ENCODE assay signal across 12 cellular contexts in the genomic region with DNA sequence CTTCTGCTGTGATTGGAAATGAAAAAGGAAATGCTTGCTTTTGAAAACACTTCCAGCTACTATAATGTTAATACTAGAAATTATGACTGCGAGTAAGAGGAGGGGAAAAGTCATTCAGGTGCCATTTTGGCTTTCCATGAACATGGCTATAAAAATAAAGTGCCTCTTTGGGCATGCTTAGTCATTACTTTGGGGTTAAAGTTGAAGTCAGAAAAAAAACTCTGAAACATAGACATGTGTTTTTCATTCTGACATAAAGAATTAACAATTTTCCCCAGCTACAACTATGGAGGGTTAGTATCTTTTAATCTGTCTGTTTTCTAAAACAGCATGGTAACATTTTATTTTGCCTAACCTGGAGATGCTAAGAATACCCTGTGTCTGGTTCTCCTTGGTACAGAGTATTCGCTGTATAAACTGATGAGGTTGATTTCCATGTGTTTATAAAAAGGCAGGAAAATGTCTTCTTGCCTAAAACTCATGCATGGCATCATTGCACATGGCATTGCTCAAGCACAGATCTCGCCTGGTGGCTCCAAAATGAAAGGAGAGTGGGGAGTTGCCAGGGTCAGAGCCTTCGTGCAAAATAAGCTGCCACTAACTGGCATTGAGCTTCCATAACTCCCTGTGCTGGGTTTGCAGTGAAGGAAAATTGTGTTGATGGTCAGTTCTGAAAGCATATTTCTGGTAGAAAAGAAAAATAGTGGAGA.
"Had no signal": no experiment of that assay in that cellular context is flagged by ENCODE, and none has a peak within 500 bp of the region (broad histone marks: within the 10 kb centered on the region; RNA-seq: fewer than 3 reads in every experiment).

No MANE protein-coding gene starts in this region.

- H3K4me3 Mint-ChIP-seq: activated naive CD8-positive, alpha-beta T cell; naive thymus-derived CD8-positive, alpha-beta T cell; stimulated activated memory B cell treated with anti-CD40 and anti-IgM and Interleukin-4, amounts not matched to agents 10 μg/mL and 1 μg/mL and 100 μg/mL, for 72 hours had no signal

- H3K4me2 ChIP-seq: hepatocyte had no signal

- H3K27ac ChIP-seq: hepatocyte, ovary, WERI-Rb-1 had no signal

- H3K4me3 ChIP-seq: hepatocyte, ovary, thyroid gland had no signal

- H3K27me3 Mint-ChIP-seq: activated naive CD8-positive, alpha-beta T cell; naive thymus-derived CD8-positive, alpha-beta T cell; stimulated activated memory B cell treated with anti-CD40 and anti-IgM and Interleukin-4, amounts not matched to agents 10 μg/mL and 1 μg/mL and 100 μg/mL, for 72 hours had no signal

- H3K36me3 ChIP-seq: ovary, thyroid gland, WERI-Rb-1 had no signal

- H2AFZ ChIP-seq: hepatocyte had no signal

- H3K27ac Mint-ChIP-seq: activated naive CD8-positive, alpha-beta T cell; stimulated activated memory B cell treated with anti-CD40 and anti-IgM and Interleukin-4, amounts not matched to agents 10 μg/mL and 1 μg/mL and 100 μg/mL, for 72 hours had no signal

- H3K36me3 Mint-ChIP-seq: activated naive CD8-positive, alpha-beta T cell; stimulated activated memory B cell treated with anti-CD40 and anti-IgM and Interleukin-4, amounts not matched to agents 10 μg/mL and 1 μg/mL and 100 μg/mL, for 72 hours had no signal

- DNase-seq: activated CD4-positive, alpha-beta T cell treated with anti-CD3 and anti-CD28 coated beads, Interleukin-2, amount 50 U/mL, for 48 hours; amygdala; cortex of kidney; erythroblast; naive thymus-derived CD8-positive, alpha-beta T cell; ovary; stimulated activated CD4-positive, alpha-beta T cell treated with anti-CD3 and anti-CD28 coated beads, Interleukin-4, amount 100 ng/mL, for 4 hours; WERI-Rb-1 had no signal

- H3K27me3 ChIP-seq: hepatocyte, ovary, thyroid gland had no signal

- H3K9me3 ChIP-seq: ovary, thyroid gland had no signal

- H3K79me2 ChIP-seq: hepatocyte had no signal

- H3K9me3 Mint-ChIP-seq: naive thymus-derived CD8-positive, alpha-beta T cell; stimulated activated memory B cell treated with anti-CD40 and anti-IgM and Interleukin-4, amounts not matched to agents 10 μg/mL and 1 μg/mL and 100 μg/mL, for 72 hours had no signal
